ENCODE assay signal across 11 cellular contexts in genomic region chr15:45117327-45118130, GRCh38. TPM values are rescaled to one million over a fixed set of nuclear protein-coding genes. Genes with fewer than 3 reads are reported as not detected.
DNase-seq lines count a peak whose midpoint lies in the region; ATAC-seq and TF ChIP-seq lines count a peak whose summit lies in the region.
"Had no signal": no experiment of that assay in that cellular context is flagged by ENCODE, and none has a peak within 500 bp of the region (broad histone marks: within the 10 kb centered on the region; RNA-seq: fewer than 3 reads in every experiment).

No MANE protein-coding gene starts in this region.

- DNase-seq in activated naive CD4-positive, alpha-beta T cell treated with anti-CD3 and anti-CD28 coated beads for 36 hours, result no peak
- DNase-seq in activated naive CD4-positive, alpha-beta T cell treated with anti-CD3 and anti-CD28 coated beads, Interleukin-2, amount 50 U/mL, for 16 hours, result no peak
- DNase-seq in lower lobe of right lung (no peak), type B pancreatic cell (ENCODE audit: extremely low spot score, unreplicated experiment) (no peak), NCI-H82 (lab: John Stamatoyannopoulos, UW) (no peak), inferior parietal cortex (ENCODE audit: extremely low spot score) (no peak)

- ATAC-seq in activated T-helper 17 cell treated with anti-CD3 and anti-CD28 coated beads, Interleukin-2, amount 50 U/mL, for 72 hours (replicated peaks), result peak; percentile 16
- ATAC-seq in lower lobe of right lung, result peak; percentile 11 to 16
- no peak for ATAC-seq in GM21737 (IDR thresholded peaks at IDR 0.05; ENCODE audit: unreplicated experiment)

- no peaks in the 10 kb centered on the region for H3K36me3 Mint-ChIP-seq in activated naive CD4-positive, alpha-beta T cell treated with anti-CD3 and anti-CD28 coated beads for 36 hours (ENCODE audit: low read depth)
- no peaks in the 10 kb centered on the region for H3K36me3 Mint-ChIP-seq in activated T-helper 17 cell treated with anti-CD3 and anti-CD28 coated beads, Interleukin-2, amount 50 U/mL, for 72 hours (ENCODE audit: low read depth)
- peaks cover 3% of the 10 kb centered on the region for H3K36me3 Mint-ChIP-seq in type B pancreatic cell

- no peak overlapping the region for H3K27ac ChIP-seq in lower lobe of right lung

- H3K4me3 Mint-ChIP-seq in activated naive CD4-positive, alpha-beta T cell treated with anti-CD3 and anti-CD28 coated beads for 36 hours, result peak overlapping the region; percentile 50
- peak overlapping the region; percentile 57 for H3K4me3 Mint-ChIP-seq in activated T-helper 17 cell treated with anti-CD3 and anti-CD28 coated beads, Interleukin-2, amount 50 U/mL, for 72 hours
- peak overlapping the region; percentile 68 for H3K4me3 Mint-ChIP-seq in type B pancreatic cell

- H3K27ac Mint-ChIP-seq in activated naive CD4-positive, alpha-beta T cell treated with anti-CD3 and anti-CD28 coated beads for 36 hours, result no peak overlapping the region
- no peak overlapping the region for H3K27ac Mint-ChIP-seq in activated T-helper 17 cell treated with anti-CD3 and anti-CD28 coated beads, Interleukin-2, amount 50 U/mL, for 72 hours
- H3K27ac Mint-ChIP-seq in type B pancreatic cell, result peak overlapping the region; percentile 45

- peaks cover 37% of the 10 kb centered on the region for H3K4me1 ChIP-seq in lower lobe of right lung

- no peak for TF ChIP-seq CTCF in lower lobe of right lung (IDR thresholded peaks at IDR 0.05)
- no peak for TF ChIP-seq CTCF in type B pancreatic cell (conservative IDR thresholded peaks at IDR 0.05)

- peaks cover 70% of the 10 kb centered on the region for H3K27me3 ChIP-seq in lower lobe of right lung (ENCODE audit: low read depth)

- CTCF ChIA-PET in activated naive CD4-positive, alpha-beta T cell treated with anti-CD3 and anti-CD28 coated beads for 36 hours (lab: Charles Lee), result interaction anchor here (0.7 to 1.7 kb wide), 47 partner anchors 10 to 298 kb away, joined by 3 to 32 read pairs (median 4); partner anchors contain the start of genes DUOX1 and DUOXA1

- H3K4me3 ChIP-seq in lower lobe of right lung, result peak overlapping the region; percentile 26
- H3K4me3 ChIP-seq: mucosa of descending colon had no signal

- H3K9me3 ChIP-seq in lower lobe of right lung, result no peaks in the 10 kb centered on the region
- H3K9me3 ChIP-seq: mucosa of descending colon had no signal

- peaks cover 8% of the 10 kb centered on the region for H3K36me3 ChIP-seq in lower lobe of right lung

- H3K27me3 Mint-ChIP-seq in activated naive CD4-positive, alpha-beta T cell treated with anti-CD3 and anti-CD28 coated beads for 36 hours (ENCODE audit: low read depth), result peaks cover 66% of the 10 kb centered on the region
- peaks cover 56% of the 10 kb centered on the region for H3K27me3 Mint-ChIP-seq in activated T-helper 17 cell treated with anti-CD3 and anti-CD28 coated beads, Interleukin-2, amount 50 U/mL, for 72 hours
- H3K27me3 Mint-ChIP-seq in type B pancreatic cell, result peaks cover 60% of the 10 kb centered on the region

- H3K9me3 Mint-ChIP-seq in activated naive CD4-positive, alpha-beta T cell treated with anti-CD3 and anti-CD28 coated beads for 36 hours, result no peaks in the 10 kb centered on the region
- no peaks in the 10 kb centered on the region for H3K9me3 Mint-ChIP-seq in activated T-helper 17 cell treated with anti-CD3 and anti-CD28 coated beads, Interleukin-2, amount 50 U/mL, for 72 hours
- peaks cover 6% of the 10 kb centered on the region for H3K9me3 Mint-ChIP-seq in type B pancreatic cell

- intact Hi-C loops in activated naive CD4-positive, alpha-beta T cell treated with anti-CD3 and anti-CD28 coated beads for 36 hours (cut with micrococcal nuclease), result loop anchor here (2.0 to 5.0 kb wide), 5 partner anchors 83 to 265 kb away; partner anchors contain the start of gene SORD
- intact Hi-C loops in lower lobe of right lung (cut with DNase I), result no loop called here

- peaks cover 36% of the 10 kb centered on the region for H3K4me1 Mint-ChIP-seq in activated naive CD4-positive, alpha-beta T cell treated with anti-CD3 and anti-CD28 coated beads for 36 hours (ENCODE audit: low read depth)
- peaks cover 10% of the 10 kb centered on the region for H3K4me1 Mint-ChIP-seq in activated T-helper 17 cell treated with anti-CD3 and anti-CD28 coated beads, Interleukin-2, amount 50 U/mL, for 72 hours
- peaks cover 11% of the 10 kb centered on the region for H3K4me1 Mint-ChIP-seq in type B pancreatic cell (ENCODE audit: unreplicated experiment)

RNA-seq across cellular contexts. Expression of gene DUOXA2, which starts 3.4 kb away (rescaled TPM):
- total RNA-seq in activated naive CD4-positive, alpha-beta T cell treated with anti-CD3 and anti-CD28 coated beads for 36 hours, result not detected
- under 1 TPM in 1 of 2 donors, not detected in 1; 0.13 TPM for total RNA-seq in activated T-helper 17 cell treated with anti-CD3 and anti-CD28 coated beads, Interleukin-2, amount 50 U/mL, for 72 hours
- total RNA-seq in lower lobe of right lung (not detected), type B pancreatic cell (ENCODE audit: low replicate concordance) (0.17 and 0.52 TPM in 2 replicates)
- total RNA-seq: bronchial epithelial cell, OCI-LY7 had no signal

RNA-seq across cellular contexts. Expression of gene DUOX2, which starts 3.6 kb away (rescaled TPM):
- total RNA-seq in activated naive CD4-positive, alpha-beta T cell treated with anti-CD3 and anti-CD28 coated beads for 36 hours, result not detected
- total RNA-seq in activated T-helper 17 cell treated with anti-CD3 and anti-CD28 coated beads, Interleukin-2, amount 50 U/mL, for 72 hours, result under 1 TPM in 1 of 2 donors, not detected in 1; 0.21 TPM
- 4.0 TPM for total RNA-seq in lower lobe of right lung
- 3.1 TPM in 2 replicates for total RNA-seq in type B pancreatic cell (ENCODE audit: low replicate concordance)

RNA-seq across cellular contexts. Expression of gene DUOXA1, which starts 12.2 kb away (rescaled TPM):
- total RNA-seq in activated naive CD4-positive, alpha-beta T cell treated with anti-CD3 and anti-CD28 coated beads for 36 hours, result not detected
- total RNA-seq in activated T-helper 17 cell treated with anti-CD3 and anti-CD28 coated beads, Interleukin-2, amount 50 U/mL, for 72 hours, result under 1 TPM in 1 of 2 donors, not detected in 1; 0.58 TPM
- total RNA-seq in lower lobe of right lung (131 TPM), type B pancreatic cell (ENCODE audit: low replicate concordance) (3.2 and 9.4 TPM in 2 replicates)
- total RNA-seq: OCI-LY7 had no signal

RNA-seq across cellular contexts. Expression of gene DUOX1, which starts 12.3 kb away (rescaled TPM):
- total RNA-seq in activated naive CD4-positive, alpha-beta T cell treated with anti-CD3 and anti-CD28 coated beads for 36 hours, result under 1 TPM; 0.17 TPM
- total RNA-seq in activated T-helper 17 cell treated with anti-CD3 and anti-CD28 coated beads, Interleukin-2, amount 50 U/mL, for 72 hours, result under 1 TPM; 0.06 to 0.42 TPM
- total RNA-seq in lower lobe of right lung, result 317 TPM
- 5.5 and 11.1 TPM in 2 replicates for total RNA-seq in type B pancreatic cell (ENCODE audit: low replicate concordance)
- total RNA-seq: OCI-LY7 had no signal

Comparison
In these comparisons a context has a peak if more than half of its experiments do, and no peak if none do; other contexts are left out.
1. RNA of gene DUOXA1, which starts 12.2 kb away (total RNA-seq): 131 TPM in lower lobe of right lung (single experiment); 3.2 to 9.4 TPM in type B pancreatic cell, 0.58 TPM in activated T-helper 17 cell treated with anti-CD3 and anti-CD28 coated beads, Interleukin-2, amount 50 U/mL, for 72 hours and not detected in activated naive CD4-positive, alpha-beta T cell treated with anti-CD3 and anti-CD28 coated beads for 36 hours; every median in the first group is over 10 times any median in the second.
2. Peak in every context shown above with its lines, with median percentiles within 50 percentile points of each other: H3K4me3 Mint-ChIP-seq.